ENCODE assay signal across 8 cellular contexts in genomic region chrX:151397741-151398070, GRCh38. TPM values are rescaled to one million over a fixed set of nuclear protein-coding genes. Genes with fewer than 3 reads are reported as not detected.
A peak's percentile ranks its signal among the peaks of the same experiment; 100 is the strongest.
DNase-seq lines count a peak whose midpoint lies in the region; ATAC-seq and TF ChIP-seq lines count a peak whose summit lies in the region.

No MANE protein-coding gene starts in this region.

- H3K27ac ChIP-seq in BLaER1 treated with 17β-estradiol and CSF1 and Interleukin-3, amounts not matched to agents 10 nM and 100 nM, result peak overlapping the region; percentile 92 to 96 (median 94)
- H3K27ac ChIP-seq in SJSA1 (peak overlapping the region; percentile 90; the same call in 1 of the 2 replicates), sigmoid colon (peak overlapping the region; percentile 88 to 93 (median 91))

- peak; percentile 2 for ATAC-seq in GM21529 (IDR thresholded peaks at IDR 0.05; ENCODE audit: unreplicated experiment)
- no peak for ATAC-seq in HG02678 (IDR thresholded peaks at IDR 0.05; ENCODE audit: unreplicated experiment)

- 0 to 3% methylated on average over 2 of the region's 2 CpGs for WGBS in sigmoid colon, 2 donors

- no peak for TF ChIP-seq POLR2A in sigmoid colon (IDR thresholded peaks at IDR 0.05)

- H4K20me1 ChIP-seq in BLaER1 treated with 17β-estradiol and CSF1 and Interleukin-3, amounts not matched to agents 10 nM and 100 nM, result peaks cover 25 to 42% (median 35%) of the 10 kb centered on the region in 11 experiments; a peak in 21 of 22 replicates

- peak overlapping the region; percentile 38 to 77 (median 58) for H3K4me2 ChIP-seq in BLaER1 treated with 17β-estradiol and CSF1 and Interleukin-3, amounts not matched to agents 10 nM and 100 nM

- no peak for TF ChIP-seq EP300 in sigmoid colon (IDR thresholded peaks at IDR 0.05)

- peaks cover 0 to 8% (median 0%) of the 10 kb centered on the region in 11 experiments; a peak in 6 of 22 replicates for H3K36me3 ChIP-seq in BLaER1 treated with 17β-estradiol and CSF1 and Interleukin-3, amounts not matched to agents 10 nM and 100 nM
- H3K36me3 ChIP-seq in SJSA1, result peaks cover 4% of the 10 kb centered on the region; the same call in 1 of the 2 replicates
- no peaks in the 10 kb centered on the region for H3K36me3 ChIP-seq in sigmoid colon

- TF ChIP-seq CTCF in fibroblast of mammary gland (conservative IDR thresholded peaks at IDR 0.05; ENCODE audit: control insufficient read depth, insufficient read depth, low read depth, low read length) (no peak), sigmoid colon (IDR thresholded peaks at IDR 0.05) (no peak)

- H3K4me1 ChIP-seq in BLaER1 treated with 17β-estradiol and CSF1 and Interleukin-3, amounts not matched to agents 10 nM and 100 nM, result peaks cover 15 to 41% (median 23%) of the 10 kb centered on the region in 10 experiments; a peak in 19 of 20 replicates
- H3K4me1 ChIP-seq in SJSA1 (replicated peaks) (peaks cover 8% of the 10 kb centered on the region), sigmoid colon (peaks cover 0 to 22% (median 16%) of the 10 kb centered on the region in 4 donors)

- peak overlapping the region; percentile 66 to 86 (median 76) for H3K4me3 ChIP-seq in BLaER1 treated with 17β-estradiol and CSF1 and Interleukin-3, amounts not matched to agents 10 nM and 100 nM
- peak overlapping the region; percentile 92 for H3K4me3 ChIP-seq in SJSA1
- H3K4me3 ChIP-seq in fibroblast of mammary gland (ENCODE audit: control insufficient read depth, low read depth, low read length), result peak overlapping the region; percentile 76
- H3K4me3 ChIP-seq in sigmoid colon, result peak overlapping the region; percentile 60 to 78 (median 71)

- intact Hi-C loops in sigmoid colon (cut with DNase I), result no loop called here

- peaks cover 14 to 84% (median 61%) of the 10 kb centered on the region in 11 experiments for H3K27me3 ChIP-seq in BLaER1 treated with 17β-estradiol and CSF1 and Interleukin-3, amounts not matched to agents 10 nM and 100 nM
- H3K27me3 ChIP-seq in SJSA1 (replicated peaks) (no peaks in the 10 kb centered on the region), sigmoid colon (no peaks in the 10 kb centered on the region)

- peaks cover 0 to 8% (median 0%) of the 10 kb centered on the region in 11 experiments; a peak in 5 of 22 replicates for H3K9me3 ChIP-seq in BLaER1 treated with 17β-estradiol and CSF1 and Interleukin-3, amounts not matched to agents 10 nM and 100 nM (replicated peaks in 1 of 11)
- H3K9me3 ChIP-seq in SJSA1 (replicated peaks), result no peaks in the 10 kb centered on the region
- H3K9me3 ChIP-seq in sigmoid colon, result no peaks in the 10 kb centered on the region

- H3K9ac ChIP-seq in BLaER1 treated with 17β-estradiol and CSF1 and Interleukin-3, amounts not matched to agents 10 nM and 100 nM, result peak overlapping the region; percentile 88 to 97 (median 92)

- DNase-seq in SJSA1 (ENCODE audit: low read depth in 1 of 2, low spot score in 2 of 2) (no peak), fibroblast of mammary gland (ENCODE audit: low read depth) (peak; percentile 7), sigmoid colon (no peak), GOT3 (lab: John Stamatoyannopoulos, UW) (no peak), OCI-M2 (lab: John Stamatoyannopoulos, UW; ENCODE audit: unreplicated experiment) (no peak)

RNA-seq across cellular contexts. Expression of gene VMA21, which starts 0.7 kb away (rescaled TPM):
- total RNA-seq in SJSA1 (2014; rRNA removed; shearing (Covaris generic)), result 40.8 and 45.3 TPM in 2 replicates
- total RNA-seq in sigmoid colon, result 10 to 100 TPM; 20.2 to 34.6 (median 25.0) TPM
- 1 to 10 TPM; 2.8 to 9.6 (median 4.2) TPM for polyA plus RNA-seq in sigmoid colon
